In genomic region chrX:150219374-150220185, GRCh38 we compare ENCODE assay signal across 1 cellular context.
TF ChIP-seq lines count a peak whose summit lies in the region.

No MANE protein-coding gene starts in this region.

TF ChIP-seq in GM23338, 12 proteins besides CTCF, POLR2A, EP300 and RAD21 (continued from another document):
- TF ChIP-seq, protein P1, sequence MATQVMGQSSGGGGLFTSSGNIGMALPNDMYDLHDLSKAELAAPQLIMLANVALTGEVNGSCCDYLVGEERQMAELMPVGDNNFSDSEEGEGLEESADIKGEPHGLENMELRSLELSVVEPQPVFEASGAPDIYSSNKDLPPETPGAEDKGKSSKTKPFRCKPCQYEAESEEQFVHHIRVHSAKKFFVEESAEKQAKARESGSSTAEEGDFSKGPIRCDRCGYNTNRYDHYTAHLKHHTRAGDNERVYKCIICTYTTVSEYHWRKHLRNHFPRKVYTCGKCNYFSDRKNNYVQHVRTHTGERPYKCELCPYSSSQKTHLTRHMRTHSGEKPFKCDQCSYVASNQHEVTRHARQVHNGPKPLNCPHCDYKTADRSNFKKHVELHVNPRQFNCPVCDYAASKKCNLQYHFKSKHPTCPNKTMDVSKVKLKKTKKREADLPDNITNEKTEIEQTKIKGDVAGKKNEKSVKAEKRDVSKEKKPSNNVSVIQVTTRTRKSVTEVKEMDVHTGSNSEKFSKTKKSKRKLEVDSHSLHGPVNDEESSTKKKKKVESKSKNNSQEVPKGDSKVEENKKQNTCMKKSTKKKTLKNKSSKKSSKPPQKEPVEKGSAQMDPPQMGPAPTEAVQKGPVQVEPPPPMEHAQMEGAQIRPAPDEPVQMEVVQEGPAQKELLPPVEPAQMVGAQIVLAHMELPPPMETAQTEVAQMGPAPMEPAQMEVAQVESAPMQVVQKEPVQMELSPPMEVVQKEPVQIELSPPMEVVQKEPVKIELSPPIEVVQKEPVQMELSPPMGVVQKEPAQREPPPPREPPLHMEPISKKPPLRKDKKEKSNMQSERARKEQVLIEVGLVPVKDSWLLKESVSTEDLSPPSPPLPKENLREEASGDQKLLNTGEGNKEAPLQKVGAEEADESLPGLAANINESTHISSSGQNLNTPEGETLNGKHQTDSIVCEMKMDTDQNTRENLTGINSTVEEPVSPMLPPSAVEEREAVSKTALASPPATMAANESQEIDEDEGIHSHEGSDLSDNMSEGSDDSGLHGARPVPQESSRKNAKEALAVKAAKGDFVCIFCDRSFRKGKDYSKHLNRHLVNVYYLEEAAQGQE (IDR thresholded peaks at IDR 0.05; ENCODE audit: unreplicated experiment): no peak
- TF ChIP-seq JUNB (IDR thresholded peaks at IDR 0.05; ENCODE audit: unreplicated experiment): no peak
- no peak for TF ChIP-seq EZH2phosphoT487 (IDR thresholded peaks at IDR 0.05; ENCODE audit: unreplicated experiment)
- TF ChIP-seq NANOG (IDR thresholded peaks at IDR 0.05; ENCODE audit: borderline replicate concordance): no peak
